In the genomic region with DNA sequence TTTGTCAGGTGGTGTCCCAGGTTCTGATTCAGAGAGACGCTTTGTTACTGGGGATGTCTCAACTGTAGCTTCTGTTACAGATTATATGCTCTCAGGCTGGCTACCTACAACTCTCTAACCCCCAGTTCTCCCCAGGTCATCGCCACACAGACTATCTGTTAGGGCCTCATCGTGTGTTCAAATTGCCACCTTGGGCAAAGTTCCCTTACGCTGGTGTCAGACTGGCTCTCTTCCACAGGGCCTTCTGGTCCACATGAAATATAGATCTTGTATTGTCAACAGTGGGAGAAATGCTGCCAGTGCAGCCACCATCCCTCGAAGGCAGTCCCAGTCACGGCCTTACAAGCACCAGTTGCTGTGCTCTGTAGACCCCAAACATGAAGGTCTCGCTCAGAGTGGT, we compare ENCODE assay signal across 7 cellular contexts. TPM values are rescaled to one million over a fixed set of nuclear protein-coding genes. Genes with fewer than 3 reads are reported as not detected.
"Had no signal": no experiment of that assay in that cellular context is flagged by ENCODE, and none has a peak within 500 bp of the region (broad histone marks: within the 10 kb centered on the region; RNA-seq: fewer than 3 reads in every experiment).

No MANE protein-coding gene starts in this region.

- H3K4me2 ChIP-seq: GM23338 had no signal

- H3K4me3 ChIP-seq: GM23338 had no signal

- FAIRE-seq: H1, H54, HTR-8/SVneo had no signal

- DNase-seq: H9, HCEC 1CT had no signal

- ATAC-seq: GM23338 had no signal

- H2AFZ ChIP-seq: GM23338 had no signal

RNA-seq across cellular contexts. Expression of gene FMO4, which starts 15.3 kb away (rescaled TPM):
- total RNA-seq: HT-29 had no signal
